In genomic region chr6:140436023-140436811, GRCh38 we compare ENCODE assay signal across 15 cellular contexts.
DNase-seq lines count a peak whose midpoint lies in the region; ATAC-seq and TF ChIP-seq lines count a peak whose summit lies in the region.
"Had no signal": no experiment of that assay in that cellular context is flagged by ENCODE, and none has a peak within 500 bp of the region (broad histone marks: within the 10 kb centered on the region; RNA-seq: fewer than 3 reads in every experiment).

No MANE protein-coding gene starts in this region.

- no peak overlapping the region for H3K4me2 ChIP-seq in SK-N-SH

- H3F3A ChIP-seq in SK-N-SH (replicated peaks; ENCODE audit: insufficient read depth): no peaks in the 10 kb centered on the region

- peaks cover 23% of the 10 kb centered on the region for H3K4me1 Mint-ChIP-seq in nephron
- H3K4me1 Mint-ChIP-seq: naive thymus-derived CD8-positive, alpha-beta T cell had no signal

- H3K9me3 ChIP-seq in SK-N-SH: peaks cover 7% of the 10 kb centered on the region; the same call in 1 of the 2 replicates
- H3K9me3 ChIP-seq: body of pancreas had no signal

- CTCF ChIA-PET in SK-N-SH (lab: Yijun Ruan, JAX): interaction anchor here (1.1 kb wide), 1 partner anchor 39 kb away, joined by 3 read pairs; no protein-coding TSS in a partner anchor

- no peak overlapping the region for H3K4me3 ChIP-seq in SK-N-SH (ENCODE audit: low read depth in 2 of 2, low read length in 1 of 2)
- H3K4me3 ChIP-seq: body of pancreas had no signal

- peak overlapping the region in 2 of 3 experiments; percentile 19 to 60 for H3K27ac Mint-ChIP-seq in nephron
- H3K27ac Mint-ChIP-seq: naive thymus-derived CD8-positive, alpha-beta T cell had no signal

- peak overlapping the region; percentile 51; the same call in 1 of the 2 replicates for H2AFZ ChIP-seq in SK-N-SH (ENCODE audit: low read depth)

- H3K4me1 ChIP-seq in SK-N-SH (ENCODE audit: control insufficient read depth in 1 of 2, insufficient read depth in 2 of 2, low read depth in 1 of 2, low read length in 1 of 2): peaks cover 2 to 26% of the 10 kb centered on the region in 2 experiments; a peak in 2 of 4 replicates
- H3K4me1 ChIP-seq: body of pancreas had no signal

- H3K9ac ChIP-seq in SK-N-SH: no peak overlapping the region

- POLR2A ChIA-PET in SK-N-SH (lab: Yijun Ruan, JAX): interaction anchor here (0.6 kb wide), 1 partner anchor 721 kb away, joined by 4 read pairs; no protein-coding TSS in a partner anchor

- H3K27ac ChIP-seq in SK-N-SH (ENCODE audit: low read depth in 2 of 2, low read length in 1 of 2): peak overlapping the region; percentile 22 to 70; a peak in 2 of 4 replicates
- H3K27ac ChIP-seq: body of pancreas had no signal

- H4K20me1 ChIP-seq in SK-N-SH (ENCODE audit: insufficient read depth): no peaks in the 10 kb centered on the region

- no peak overlapping the region for H3K4me3 Mint-ChIP-seq in nephron
- H3K4me3 Mint-ChIP-seq: naive thymus-derived CD8-positive, alpha-beta T cell had no signal

- H3K36me3 ChIP-seq in SK-N-SH (replicated peaks in 1 of 2; ENCODE audit: control insufficient read depth in 1 of 2, insufficient read depth in 2 of 2, low read length in 1 of 2): no peaks in the 10 kb centered on the region

- no peaks in the 10 kb centered on the region for H3K27me3 ChIP-seq in SK-N-SH (ENCODE audit: insufficient read depth)
- H3K27me3 ChIP-seq: body of pancreas had no signal

- no peak for TF ChIP-seq EP300 in SK-N-SH (IDR thresholded peaks at IDR 0.05; ENCODE audit: borderline replicate concordance in 1 of 2, low read depth in 1 of 2, low read length in 1 of 2)

- TF ChIP-seq RAD21 in SK-N-SH (IDR thresholded peaks at IDR 0.05; ENCODE audit: low read length): no peak

- ATAC-seq in GM21447 (IDR thresholded peaks at IDR 0.05; ENCODE audit: unreplicated experiment): no peak
- no peak for ATAC-seq in HG03342 (IDR thresholded peaks at IDR 0.05; ENCODE audit: unreplicated experiment)
- ATAC-seq: body of pancreas; naive thymus-derived CD8-positive, alpha-beta T cell had no signal

- peaks cover 20% of the 10 kb centered on the region for H3K36me3 Mint-ChIP-seq in nephron (ENCODE audit: low read depth)
- H3K36me3 Mint-ChIP-seq: naive thymus-derived CD8-positive, alpha-beta T cell had no signal

- DNase-seq in ELF-1 (ENCODE audit: low read depth, low spot score): peak; percentile 94
- DNase-seq in SK-N-SH: no peak
- DNase-seq in fibroblast of peridontal ligament (ENCODE audit: extremely low read depth): peak; percentile 75
- DNase-seq in UCSD-AML1 (lab: John Stamatoyannopoulos, UW; ENCODE audit: unreplicated experiment): no peak
- no peak for DNase-seq in cerebellar cortex (ENCODE audit: low spot score)
- DNase-seq: body of pancreas; COR-L47; MM.1S; naive thymus-derived CD8-positive, alpha-beta T cell; NCI-H774; stimulated activated CD4-positive, alpha-beta T cell treated with anti-CD3 and anti-CD28 coated beads, Interleukin-4, amount 100 ng/mL, for 1 hour; T-helper 1 cell had no signal

- no peaks in the 10 kb centered on the region for H3K9me2 ChIP-seq in SK-N-SH

- peaks cover 26% of the 10 kb centered on the region for H3K9me3 Mint-ChIP-seq in nephron

- 60% methylated on average over 2 of the region's 2 CpGs for WGBS in SK-N-SH (ENCODE audit: low lambda C conversion rate)

- H3K27me3 Mint-ChIP-seq in nephron (ENCODE audit: low read depth): no peaks in the 10 kb centered on the region

- TF ChIP-seq CTCF in SK-N-SH (IDR thresholded peaks at IDR 0.05) (no peak), nephron (IDR thresholded peaks at IDR 0.05; ENCODE audit: unreplicated experiment in 3 of 3) (no peak)

- no peaks in the 10 kb centered on the region for H3K79me2 ChIP-seq in SK-N-SH (ENCODE audit: insufficient read depth)

TF ChIP-seq in SK-N-SH, 30 proteins besides CTCF, POLR2A, EP300 and RAD21:
- TF ChIP-seq TCF12 (IDR thresholded peaks at IDR 0.05): peak; percentile 14; the same call in 1 of the 2 replicates
- no peak for TF ChIP-seq NRF1 (IDR thresholded peaks at IDR 0.05; ENCODE audit: low read depth, low read length)

Comparison
In these comparisons a context has a peak if more than half of its experiments do, and no peak if none do; other contexts are left out.
1. DNase-seq: peak in ELF-1 (single experiment) and fibroblast of peridontal ligament (single experiment); none in SK-N-SH (single experiment), UCSD-AML1 (single experiment) and cerebellar cortex (single experiment).